In genomic region chr1:93448983-93449805, GRCh38 we compare ENCODE assay signal across 1 cellular context.
TF ChIP-seq lines count a peak whose summit lies in the region.

No MANE protein-coding gene starts in this region.

TF ChIP-seq in SK-N-SH treated with all-trans-retinoic acid at 6 μM for 48 hours, 23 proteins besides CTCF, POLR2A, EP300 and RAD21 (continued from another document):
- TF ChIP-seq BACH2 (CRISPR knock-in tag; IDR thresholded peaks at IDR 0.05; ENCODE audit: borderline replicate concordance) (no peak), ZFP3 (CRISPR knock-in tag; IDR thresholded peaks at IDR 0.05) (no peak), TSHZ2 (CRISPR knock-in tag; IDR thresholded peaks at IDR 0.05) (no peak), PPARA (CRISPR knock-in tag; IDR thresholded peaks at IDR 0.05; ENCODE audit: borderline replicate concordance) (no peak), ARNTL (CRISPR knock-in tag; IDR thresholded peaks at IDR 0.05; ENCODE audit: borderline replicate concordance, low read depth) (no peak), CSRNP3 (CRISPR knock-in tag; IDR thresholded peaks at IDR 0.05) (no peak), ZNF8 (CRISPR knock-in tag; IDR thresholded peaks at IDR 0.05) (no peak), GLIS3 (CRISPR knock-in tag; IDR thresholded peaks at IDR 0.05) (no peak), ZNF565 (CRISPR knock-in tag; conservative IDR thresholded peaks at IDR 0.05; ENCODE audit: low read depth) (no peak)
TF ChIP-seq in SK-N-SH treated with all-trans-retinoic acid at 6 μM for 48 hours: peak in this region for 0.
